17 cellular contexts compared by ENCODE assay signal in the genomic region with DNA sequence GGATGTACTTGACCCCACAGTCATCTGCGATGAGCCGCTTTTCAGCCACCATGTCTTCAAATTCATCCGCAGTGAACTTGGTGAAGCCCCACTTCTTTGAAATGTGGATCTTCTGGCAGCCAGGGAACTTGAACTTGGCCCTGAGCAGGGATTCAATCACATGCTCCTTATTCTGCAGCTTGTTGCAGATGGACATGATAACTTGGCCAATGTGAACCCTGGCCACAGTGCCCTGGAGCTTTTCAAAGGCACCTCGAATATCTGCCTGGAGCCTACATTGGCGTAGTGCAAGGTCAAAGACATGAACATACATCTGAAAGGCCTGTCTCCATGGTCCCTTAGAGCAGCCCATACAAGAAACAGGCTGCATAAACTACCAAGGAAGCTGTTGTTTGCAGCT. TPM values are rescaled to one million over a fixed set of nuclear protein-coding genes. Genes with fewer than 3 reads are reported as not detected.
DNase-seq lines count a peak whose midpoint lies in the region; ATAC-seq and TF ChIP-seq lines count a peak whose summit lies in the region.
"Had no signal": no experiment of that assay in that cellular context is flagged by ENCODE, and none has a peak within 500 bp of the region (broad histone marks: within the 10 kb centered on the region; RNA-seq: fewer than 3 reads in every experiment).

No MANE protein-coding gene starts in this region.

- no peak for DNase-seq in T-helper 1 cell
- DNase-seq in Caco-2, result no peak
- no peak for DNase-seq in activated naive CD8-positive, alpha-beta T cell treated with anti-CD3 and anti-CD28 coated beads for 36 hours
- DNase-seq in natural killer cell, result no peak
- no peak for DNase-seq in body of pancreas
- DNase-seq in HT-29 (ENCODE audit: low spot score), result no peak
- no peak for DNase-seq in activated CD4-positive, alpha-beta memory T cell treated with anti-CD3 and anti-CD28 coated beads, Interleukin-2, amount 10 ng/mL, durations not matched to agents 7 days and 5 days
- DNase-seq: activated naive CD4-positive, alpha-beta T cell; brain microvascular endothelial cell; dermis blood vessel endothelial cell; H7; NCI-H1436 treated with DMSO at 0.1 percent for 48 hours; NCI-H2171 treated with DMSO at 0.1 percent for 48 hours; NCI-H748 treated with DMSO at 0.1 percent for 48 hours; small intestine had no signal

- BruUV-seq in Caco-2 (replicated peaks; lab: Mats Ljungman, UMichigan), result no TSS peak

- H3K9me3 ChIP-seq in Caco-2 (no peaks in the 10 kb centered on the region), body of pancreas (no peaks in the 10 kb centered on the region)

- peaks cover 24% of the 10 kb centered on the region for H3K4me1 Mint-ChIP-seq in T-helper 1 cell treated with Interleukin-12 subunit alpha and Interleukin-12 subunit beta and Interleukin-4 antibody, amounts not matched to agents 30 μg/mL and 1 μg/mL, for 36 hours (ENCODE audit: low read depth)
- peaks cover 15% of the 10 kb centered on the region for H3K4me1 Mint-ChIP-seq in Caco-2 (ENCODE audit: low read depth, unreplicated experiment)
- peaks cover 24% of the 10 kb centered on the region for H3K4me1 Mint-ChIP-seq in activated naive CD8-positive, alpha-beta T cell treated with anti-CD3 and anti-CD28 coated beads for 36 hours
- peaks cover 16 to 20% of the 10 kb centered on the region in 2 donors for H3K4me1 Mint-ChIP-seq in natural killer cell
- peaks cover 23% of the 10 kb centered on the region for H3K4me1 Mint-ChIP-seq in activated CD4-positive, alpha-beta memory T cell treated with anti-CD3 and anti-CD28 coated beads, Interleukin-2, amount 10 ng/mL, durations not matched to agents 7 days and 5 days

- TF ChIP-seq POLR2A in body of pancreas (IDR thresholded peaks at IDR 0.05), result no peak

- ATAC-seq in natural killer cell (no peak), body of pancreas (no peak)
- ATAC-seq: left lobe of liver had no signal

- no peaks in the 10 kb centered on the region for H3K27me3 Mint-ChIP-seq in T-helper 1 cell treated with Interleukin-12 subunit alpha and Interleukin-12 subunit beta and Interleukin-4 antibody, amounts not matched to agents 30 μg/mL and 1 μg/mL, for 36 hours (ENCODE audit: low read depth)
- H3K27me3 Mint-ChIP-seq in Caco-2 (ENCODE audit: insufficient read depth, unreplicated experiment) (no peaks in the 10 kb centered on the region), natural killer cell (ENCODE audit: low read depth in 2 of 2) (no peaks in the 10 kb centered on the region)
- no peaks in the 10 kb centered on the region for H3K27me3 Mint-ChIP-seq in activated naive CD8-positive, alpha-beta T cell treated with anti-CD3 and anti-CD28 coated beads for 36 hours
- H3K27me3 Mint-ChIP-seq in activated CD4-positive, alpha-beta memory T cell treated with anti-CD3 and anti-CD28 coated beads, Interleukin-2, amount 10 ng/mL, durations not matched to agents 7 days and 5 days, result no peaks in the 10 kb centered on the region

- 79 to 88% methylated on average over 2 to 5 of the region's 5 CpGs for WGBS in body of pancreas, 2 donors

- intact Hi-C loops in Caco-2 (cut with micrococcal nuclease; ENCODE audit: unreplicated experiment) (no loop called here), natural killer cell (cut with micrococcal nuclease) (loop anchor here (5.0 kb wide), 1 partner anchor 186 kb away; no protein-coding TSS in a partner anchor), body of pancreas (cut with DNase I) (no loop called here)

- no peak overlapping the region for H3K27ac ChIP-seq in body of pancreas
- H3K27ac ChIP-seq: brain microvascular endothelial cell had no signal

- H3K4me3 Mint-ChIP-seq in T-helper 1 cell treated with Interleukin-12 subunit alpha and Interleukin-12 subunit beta and Interleukin-4 antibody, amounts not matched to agents 30 μg/mL and 1 μg/mL, for 36 hours, result no peak overlapping the region
- H3K4me3 Mint-ChIP-seq in Caco-2 (ENCODE audit: unreplicated experiment) (peak overlapping the region; percentile 78), natural killer cell (peak overlapping the region; percentile 90)
- no peak overlapping the region for H3K4me3 Mint-ChIP-seq in activated naive CD8-positive, alpha-beta T cell treated with anti-CD3 and anti-CD28 coated beads for 36 hours
- no peak overlapping the region for H3K4me3 Mint-ChIP-seq in activated CD4-positive, alpha-beta memory T cell treated with anti-CD3 and anti-CD28 coated beads, Interleukin-2, amount 10 ng/mL, durations not matched to agents 7 days and 5 days

- H3K27ac Mint-ChIP-seq in T-helper 1 cell treated with Interleukin-12 subunit alpha and Interleukin-12 subunit beta and Interleukin-4 antibody, amounts not matched to agents 30 μg/mL and 1 μg/mL, for 36 hours, result peak overlapping the region; percentile 98
- H3K27ac Mint-ChIP-seq in Caco-2 (ENCODE audit: unreplicated experiment), result no peak overlapping the region
- H3K27ac Mint-ChIP-seq in activated naive CD8-positive, alpha-beta T cell treated with anti-CD3 and anti-CD28 coated beads for 36 hours, result peak overlapping the region; percentile 96
- peak overlapping the region in 1 of 2 donors; percentile 86 for H3K27ac Mint-ChIP-seq in natural killer cell
- H3K27ac Mint-ChIP-seq in activated CD4-positive, alpha-beta memory T cell treated with anti-CD3 and anti-CD28 coated beads, Interleukin-2, amount 10 ng/mL, durations not matched to agents 7 days and 5 days, result no peak overlapping the region

- no peaks in the 10 kb centered on the region; the same call in 1 of the 2 replicates for H3K36me3 ChIP-seq in Caco-2 (ENCODE audit: control insufficient read depth, insufficient read depth, low read length)
- no peaks in the 10 kb centered on the region for H3K36me3 ChIP-seq in body of pancreas (replicated peaks in 1 of 2; ENCODE audit: insufficient read depth in 1 of 2, low read depth in 2 of 2)
- H3K36me3 ChIP-seq: brain microvascular endothelial cell had no signal

- H3K9me3 Mint-ChIP-seq in T-helper 1 cell treated with Interleukin-12 subunit alpha and Interleukin-12 subunit beta and Interleukin-4 antibody, amounts not matched to agents 30 μg/mL and 1 μg/mL, for 36 hours, result no peaks in the 10 kb centered on the region
- no peaks in the 10 kb centered on the region for H3K9me3 Mint-ChIP-seq in Caco-2 (ENCODE audit: unreplicated experiment)
- no peaks in the 10 kb centered on the region for H3K9me3 Mint-ChIP-seq in activated naive CD8-positive, alpha-beta T cell treated with anti-CD3 and anti-CD28 coated beads for 36 hours
- H3K9me3 Mint-ChIP-seq in natural killer cell, result no peaks in the 10 kb centered on the region
- no peaks in the 10 kb centered on the region for H3K9me3 Mint-ChIP-seq in activated CD4-positive, alpha-beta memory T cell treated with anti-CD3 and anti-CD28 coated beads, Interleukin-2, amount 10 ng/mL, durations not matched to agents 7 days and 5 days

- TF ChIP-seq CTCF in Caco-2 (IDR thresholded peaks at IDR 0.05; ENCODE audit: insufficient read depth in 1 of 2, low read depth in 1 of 2, low read length in 1 of 2, severe bottlenecking in 1 of 2, unreplicated experiment in 1 of 2) (no peak), natural killer cell (IDR thresholded peaks at IDR 0.05) (no peak), body of pancreas (IDR thresholded peaks at IDR 0.05) (no peak)

- H3K4me3 ChIP-seq in Caco-2 (ENCODE audit: low read depth, low read length) (no peak overlapping the region), body of pancreas (no peak overlapping the region)

- H3K36me3 Mint-ChIP-seq in T-helper 1 cell treated with Interleukin-12 subunit alpha and Interleukin-12 subunit beta and Interleukin-4 antibody, amounts not matched to agents 30 μg/mL and 1 μg/mL, for 36 hours (ENCODE audit: low read depth), result peaks cover 10% of the 10 kb centered on the region
- peaks cover 16% of the 10 kb centered on the region for H3K36me3 Mint-ChIP-seq in Caco-2 (ENCODE audit: insufficient read depth, unreplicated experiment)
- peaks cover 14% of the 10 kb centered on the region for H3K36me3 Mint-ChIP-seq in activated naive CD8-positive, alpha-beta T cell treated with anti-CD3 and anti-CD28 coated beads for 36 hours
- no peaks in the 10 kb centered on the region for H3K36me3 Mint-ChIP-seq in natural killer cell
- H3K36me3 Mint-ChIP-seq in activated CD4-positive, alpha-beta memory T cell treated with anti-CD3 and anti-CD28 coated beads, Interleukin-2, amount 10 ng/mL, durations not matched to agents 7 days and 5 days (ENCODE audit: low read depth), result peaks cover 12% of the 10 kb centered on the region

- no peaks in the 10 kb centered on the region for H3K27me3 ChIP-seq in Caco-2 (replicated peaks; ENCODE audit: control insufficient read depth, insufficient read depth, low read length)
- no peaks in the 10 kb centered on the region for H3K27me3 ChIP-seq in body of pancreas
- H3K27me3 ChIP-seq: brain microvascular endothelial cell had no signal

- H3K4me1 ChIP-seq in Caco-2 (peaks cover 12% of the 10 kb centered on the region), body of pancreas (peaks cover 45% of the 10 kb centered on the region)

- CTCF ChIA-PET in Caco-2 (lab: Charles Lee), result interaction anchor here (1.3 to 1.5 kb wide), 2 partner anchors 59 to 127 kb away, joined by 6 to 9 read pairs; partner anchors contain the start of gene CNEP1R1
- CTCF ChIA-PET in activated CD4-positive, alpha-beta memory T cell treated with anti-CD3 and anti-CD28 coated beads, Interleukin-2, amount 10 ng/mL, durations not matched to agents 7 days and 5 days (lab: Charles Lee), result interaction anchor here (0.7 to 2.0 kb wide), 8 partner anchors 28 to 225 kb away, joined by 3 to 15 read pairs (median 4); partner anchors contain the start of genes CNEP1R1 and HEATR3

- POLR2A ChIA-PET in Caco-2 (lab: Charles Lee), result no interaction called here
- POLR2A ChIA-PET in activated CD4-positive, alpha-beta memory T cell treated with anti-CD3 and anti-CD28 coated beads, Interleukin-2, amount 10 ng/mL, durations not matched to agents 7 days and 5 days (lab: Charles Lee), result interaction anchor here (0.7 to 2.7 kb wide), 9 partner anchors 16 to 530 kb away, joined by 3 to 13 read pairs (median 5); partner anchors contain the start of genes CNEP1R1 and SNX20

RNA-seq across cellular contexts. Expression of gene TENT4B, which starts 1.8 kb away (rescaled TPM):
- total RNA-seq in Caco-2 (2022), result 28.6 and 29.3 TPM in 2 replicates
- 10 to 100 TPM; 18.6 to 19.7 TPM for total RNA-seq in activated naive CD8-positive, alpha-beta T cell treated with anti-CD3 and anti-CD28 coated beads for 36 hours
- 10 to 100 TPM; 37.5 to 48.7 (median 44.4) TPM for total RNA-seq in natural killer cell
- total RNA-seq in body of pancreas, result 1 to 10 TPM; 2.0 to 7.0 TPM
- 4.7 and 5.3 TPM in 2 replicates for total RNA-seq in HT-29 (2014; rRNA removed; shearing (Covaris generic))
- total RNA-seq in activated CD4-positive, alpha-beta memory T cell treated with anti-CD3 and anti-CD28 coated beads, Interleukin-2, amount 10 ng/mL, durations not matched to agents 7 days and 5 days, result 10 to 100 TPM; 17.5 to 18.0 TPM

Comparison
In these comparisons a context has a peak if more than half of its experiments do, and no peak if none do; other contexts are left out.
1. H3K27ac Mint-ChIP-seq: peak in T-helper 1 cell treated with Interleukin-12 subunit alpha and Interleukin-12 subunit beta and Interleukin-4 antibody, amounts not matched to agents 30 μg/mL and 1 μg/mL, for 36 hours (single experiment) and activated naive CD8-positive, alpha-beta T cell treated with anti-CD3 and anti-CD28 coated beads for 36 hours (single experiment); none in Caco-2 (single experiment) and activated CD4-positive, alpha-beta memory T cell treated with anti-CD3 and anti-CD28 coated beads, Interleukin-2, amount 10 ng/mL, durations not matched to agents 7 days and 5 days (single experiment).
2. H3K4me3 Mint-ChIP-seq: peak in Caco-2 (single experiment) and natural killer cell (single experiment); none in T-helper 1 cell treated with Interleukin-12 subunit alpha and Interleukin-12 subunit beta and Interleukin-4 antibody, amounts not matched to agents 30 μg/mL and 1 μg/mL, for 36 hours (single experiment), activated naive CD8-positive, alpha-beta T cell treated with anti-CD3 and anti-CD28 coated beads for 36 hours (single experiment) and activated CD4-positive, alpha-beta memory T cell treated with anti-CD3 and anti-CD28 coated beads, Interleukin-2, amount 10 ng/mL, durations not matched to agents 7 days and 5 days (single experiment).